In genomic region chr20:60062431-60063336, GRCh38 we compare ENCODE assay signal across 12 cellular contexts.
DNase-seq lines count a peak whose midpoint lies in the region; ATAC-seq and TF ChIP-seq lines count a peak whose summit lies in the region.
"Had no signal": no experiment of that assay in that cellular context is flagged by ENCODE, and none has a peak within 500 bp of the region (broad histone marks: within the 10 kb centered on the region; RNA-seq: fewer than 3 reads in every experiment).

No MANE protein-coding gene starts in this region.

- H3K27me3 ChIP-seq in sigmoid colon, result peaks cover 0 to 6% (median 1%) of the 10 kb centered on the region in 3 donors
- H3K27me3 ChIP-seq: pancreas had no signal

- H3K36me3 ChIP-seq in sigmoid colon, result no peaks in the 10 kb centered on the region
- H3K36me3 ChIP-seq: esophagus muscularis mucosa, pancreas had no signal

- intact Hi-C loops in left cardiac atrium (cut with DNase I) (no loop called here), sigmoid colon (cut with DNase I) (no loop called here)

- TF ChIP-seq CTCF in sigmoid colon (IDR thresholded peaks at IDR 0.05), result no peak

- H3K4me3 ChIP-seq in sigmoid colon, result no peak overlapping the region
- H3K4me3 ChIP-seq: esophagus muscularis mucosa, pancreas had no signal

- H3K4me1 ChIP-seq in sigmoid colon, result peaks cover 0 to 5% (median 0%) of the 10 kb centered on the region in 4 donors
- H3K4me1 ChIP-seq: pancreas had no signal

- no peak for TF ChIP-seq EP300 in sigmoid colon (IDR thresholded peaks at IDR 0.05)

- DNase-seq in Daoy (ENCODE audit: low read depth) (peak; percentile 28), left cardiac atrium (no peak), sigmoid colon (peak; percentile 46), NCI-H2196 treated with DMSO at 0.1 percent for 48 hours (lab: John Stamatoyannopoulos, UW; ENCODE audit: unreplicated experiment) (no peak)
- DNase-seq in stimulated activated CD8-positive, alpha-beta memory T cell treated with anti-CD3 and anti-CD28 coated beads, Interleukin-4, amount 100 ng/mL, for 48 hours, result no peak
- DNase-seq in central memory CD4-positive, alpha-beta T cell, result no peak
- DNase-seq: activated T-cell treated with anti-CD3 and anti-CD28 coated beads, Interleukin-2, amount 50 U/mL, for 24 hours; pancreas; stimulated activated naive CD8-positive, alpha-beta T cell treated with anti-CD3 and anti-CD28 coated beads, Interleukin-15, Interleukin-2, amounts not matched to agents 100 U/mL and 50 U/mL, for 24 hours had no signal

- ATAC-seq in SK-N-SH treated with all-trans-retinoic acid at 6 μM for 48 hours (no peak), left cardiac atrium (peak; percentile 24 to 73), GM18517 (IDR thresholded peaks at IDR 0.05; ENCODE audit: unreplicated experiment) (no peak)
- ATAC-seq: stimulated activated naive CD8-positive, alpha-beta T cell treated with anti-CD3 and anti-CD28 coated beads, Interleukin-15, Interleukin-2, amounts not matched to agents 100 U/mL and 50 U/mL, for 24 hours had no signal

- TF ChIP-seq POLR2A in sigmoid colon (IDR thresholded peaks at IDR 0.05), result no peak

- 75 to 78% methylated on average over 25 of the region's 25 CpGs for WGBS in sigmoid colon, 2 donors

- no peaks in the 10 kb centered on the region for H3K9me3 ChIP-seq in sigmoid colon
- H3K9me3 ChIP-seq: esophagus muscularis mucosa, pancreas had no signal

- peak overlapping the region in 3 of 4 donors; percentile 14 to 26 (median 16) for H3K27ac ChIP-seq in sigmoid colon
- H3K27ac ChIP-seq: pancreas had no signal

TF ChIP-seq in SK-N-SH treated with all-trans-retinoic acid at 6 μM for 48 hours, 23 proteins besides CTCF, POLR2A, EP300 and RAD21:
- TF ChIP-seq SNAI2 (CRISPR knock-in tag; IDR thresholded peaks at IDR 0.05), result 0 out of 2 replicates have a peak, but pooled peaks have one; percentile 45
- TF ChIP-seq PATZ1 (CRISPR knock-in tag; IDR thresholded peaks at IDR 0.05; ENCODE audit: borderline replicate concordance), result peak; percentile 68; the same call in 1 of the 2 replicates
- TF ChIP-seq ZNF565 (CRISPR knock-in tag; conservative IDR thresholded peaks at IDR 0.05; ENCODE audit: low read depth), result no peak

Comparison
In these comparisons a context has a peak if more than half of its experiments do, and no peak if none do; other contexts are left out.
1. DNase-seq: peak in Daoy (single experiment) and sigmoid colon (single experiment); none in left cardiac atrium (single experiment), NCI-H2196 treated with DMSO at 0.1 percent for 48 hours (single experiment), stimulated activated CD8-positive, alpha-beta memory T cell treated with anti-CD3 and anti-CD28 coated beads, Interleukin-4, amount 100 ng/mL, for 48 hours (single experiment) and central memory CD4-positive, alpha-beta T cell (single experiment).
2. ATAC-seq: peak in left cardiac atrium (2 of 2); none in SK-N-SH treated with all-trans-retinoic acid at 6 μM for 48 hours (single experiment) and GM18517 (single experiment).